In the genomic region with DNA sequence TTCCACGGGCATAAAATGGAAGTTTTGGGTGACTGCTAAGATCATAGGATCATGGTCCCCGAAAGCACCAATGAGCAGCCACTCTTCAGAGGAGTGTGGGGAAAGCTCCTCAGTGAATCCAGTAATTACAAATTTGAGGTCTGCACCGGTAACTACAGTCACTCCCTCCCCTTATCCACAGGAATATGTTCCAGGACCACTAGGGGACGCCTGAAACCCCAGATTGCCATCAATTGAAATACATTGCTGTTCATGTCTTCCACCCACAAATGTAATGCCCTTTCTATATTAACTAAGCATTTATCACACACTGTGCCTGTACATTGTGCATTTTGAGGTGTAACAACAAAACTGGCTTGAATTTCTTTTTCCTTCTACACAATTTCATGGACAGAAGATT, we compare ENCODE assay signal across 9 cellular contexts.
DNase-seq lines count a peak whose midpoint lies in the region; ATAC-seq and TF ChIP-seq lines count a peak whose summit lies in the region.
"Had no signal": no experiment of that assay in that cellular context is flagged by ENCODE, and none has a peak within 500 bp of the region (broad histone marks: within the 10 kb centered on the region; RNA-seq: fewer than 3 reads in every experiment).

No MANE protein-coding gene starts in this region.

- H3K36me3 ChIP-seq in mesenchymal stem cell (ENCODE audit: control insufficient read depth in 1 of 2, insufficient read depth in 2 of 2, low read depth in 1 of 2, low read length in 2 of 2) (no peaks in the 10 kb centered on the region), upper lobe of left lung (no peaks in the 10 kb centered on the region)
- no peaks in the 10 kb centered on the region for H3K36me3 ChIP-seq in CD8-positive, alpha-beta memory T cell (ENCODE audit: insufficient read depth, low read length)
- H3K36me3 ChIP-seq: sigmoid colon had no signal

- CTCF ChIA-PET in CD8-positive, alpha-beta memory T cell (lab: Charles Lee): no interaction called here

- no peak overlapping the region for H3K18ac ChIP-seq in mesenchymal stem cell (ENCODE audit: low read depth in 1 of 2, low read length in 2 of 2)

- H3K79me1 ChIP-seq in mesenchymal stem cell (replicated peaks; ENCODE audit: low read length, poor library complexity, severe bottlenecking): no peaks in the 10 kb centered on the region

- H4K8ac ChIP-seq in mesenchymal stem cell (ENCODE audit: low read length): no peak overlapping the region

- no peak overlapping the region for H3K4ac ChIP-seq in mesenchymal stem cell (ENCODE audit: low read depth in 1 of 2, low read length in 2 of 2)

- no peak overlapping the region for H2BK15ac ChIP-seq in mesenchymal stem cell (ENCODE audit: low read depth, poor library complexity, severe bottlenecking)

- DNase-seq in DMS53 (lab: John Stamatoyannopoulos, UW) (peak; percentile 40), DMS53 treated with DMSO at 0.1 percent for 48 hours (lab: John Stamatoyannopoulos, UW; ENCODE audit: unreplicated experiment) (no peak), MV-4-11 (lab: John Stamatoyannopoulos, UW) (peak; percentile 30), RPMI8226 (peak; percentile 11), mesenchymal stem cell (peak; percentile 48), upper lobe of left lung (no peak), HK-2 (ENCODE audit: unreplicated experiment) (no peak)
- DNase-seq in CD8-positive, alpha-beta memory T cell: no peak
- DNase-seq: sigmoid colon had no signal

- H3K4me3 ChIP-seq in mesenchymal stem cell (ENCODE audit: insufficient read depth in 1 of 2, low read depth in 1 of 2, low read length in 2 of 2): no peak overlapping the region
- no peak overlapping the region for H3K4me3 ChIP-seq in CD8-positive, alpha-beta memory T cell (ENCODE audit: low read length)
- H3K4me3 ChIP-seq in upper lobe of left lung: no peak overlapping the region
- H3K4me3 ChIP-seq: sigmoid colon had no signal

- TF ChIP-seq EP300 in upper lobe of left lung (IDR thresholded peaks at IDR 0.05): no peak

- no peak for TF ChIP-seq POLR2A in upper lobe of left lung (IDR thresholded peaks at IDR 0.05)

- H2BK5ac ChIP-seq in mesenchymal stem cell (ENCODE audit: low read depth, low read length, poor library complexity, severe bottlenecking): no peak overlapping the region

- no peak overlapping the region for H3K14ac ChIP-seq in mesenchymal stem cell (ENCODE audit: low read length in 2 of 2)

- H3K27me3 ChIP-seq in mesenchymal stem cell (ENCODE audit: control insufficient read depth in 1 of 2, insufficient read depth in 1 of 2, low read length in 2 of 2): no peaks in the 10 kb centered on the region
- no peaks in the 10 kb centered on the region for H3K27me3 ChIP-seq in CD8-positive, alpha-beta memory T cell (ENCODE audit: insufficient read depth, low read length, poor library complexity, severe bottlenecking)
- H3K27me3 ChIP-seq in upper lobe of left lung: no peaks in the 10 kb centered on the region
- H3K27me3 ChIP-seq: sigmoid colon had no signal

- H3K27ac Mint-ChIP-seq in CD8-positive, alpha-beta memory T cell: no peak overlapping the region

- no peak overlapping the region for H2BK120ac ChIP-seq in mesenchymal stem cell (ENCODE audit: low read depth, low read length)

- H3K36me3 Mint-ChIP-seq in CD8-positive, alpha-beta memory T cell: no peaks in the 10 kb centered on the region

- no peak overlapping the region for H2AFZ ChIP-seq in mesenchymal stem cell (ENCODE audit: low read depth, low read length)

- H3K9me3 Mint-ChIP-seq in CD8-positive, alpha-beta memory T cell: peaks cover 0 to 3% (median 3%) of the 10 kb centered on the region in 5 donors

- no peak overlapping the region for H3K23ac ChIP-seq in mesenchymal stem cell (ENCODE audit: low read length in 2 of 2)

- H2AK5ac ChIP-seq in mesenchymal stem cell (ENCODE audit: low read length, severe bottlenecking): no peak overlapping the region

- no peak overlapping the region for H3K4me3 Mint-ChIP-seq in CD8-positive, alpha-beta memory T cell

- H4K91ac ChIP-seq in mesenchymal stem cell (ENCODE audit: low read length): no peak overlapping the region

- no peak overlapping the region for H3K4me2 ChIP-seq in mesenchymal stem cell (ENCODE audit: low read length, poor library complexity, severe bottlenecking)

- H3K4me1 ChIP-seq in mesenchymal stem cell (ENCODE audit: control insufficient read depth, insufficient read depth, low read depth, low read length) (no peaks in the 10 kb centered on the region), upper lobe of left lung (no peaks in the 10 kb centered on the region)
- no peaks in the 10 kb centered on the region for H3K4me1 ChIP-seq in CD8-positive, alpha-beta memory T cell (ENCODE audit: insufficient read depth, low read length)
- H3K4me1 ChIP-seq: sigmoid colon had no signal

- H3K27ac ChIP-seq in mesenchymal stem cell (ENCODE audit: low read length, poor library complexity, severe bottlenecking): no peak overlapping the region
- H3K27ac ChIP-seq in CD8-positive, alpha-beta memory T cell (ENCODE audit: low read depth, low read length): no peak overlapping the region
- no peak overlapping the region for H3K27ac ChIP-seq in upper lobe of left lung
- H3K27ac ChIP-seq: sigmoid colon had no signal

- no peak for ATAC-seq in upper lobe of left lung (ENCODE audit: low FRiP score in 2 of 2)

- H3K27me3 Mint-ChIP-seq in CD8-positive, alpha-beta memory T cell: no peaks in the 10 kb centered on the region

- POLR2A ChIA-PET in CD8-positive, alpha-beta memory T cell (lab: Charles Lee): no interaction called here

- no peak overlapping the region for H2BK12ac ChIP-seq in mesenchymal stem cell (ENCODE audit: low read length in 2 of 2)

- H3K9me3 ChIP-seq in mesenchymal stem cell (ENCODE audit: control insufficient read depth, low read length): no peaks in the 10 kb centered on the region
- H3K9me3 ChIP-seq in CD8-positive, alpha-beta memory T cell (ENCODE audit: low read length): no peaks in the 10 kb centered on the region
- H3K9me3 ChIP-seq in upper lobe of left lung: no peaks in the 10 kb centered on the region

- 40% methylated on average over 4 of the region's 4 CpGs for whole genome bisulfite sequencing in mesenchymal stem cell
- WGBS in upper lobe of left lung, 2 donors: 49 to 52% methylated on average over 4 of the region's 4 CpGs

- H3K9ac ChIP-seq in mesenchymal stem cell (ENCODE audit: low read length): no peak overlapping the region

- no peak for TF ChIP-seq CTCF in upper lobe of left lung (IDR thresholded peaks at IDR 0.05)

- H3K4me1 Mint-ChIP-seq in CD8-positive, alpha-beta memory T cell: no peaks in the 10 kb centered on the region

Comparison
In these comparisons a context has a peak if more than half of its experiments do, and no peak if none do; other contexts are left out.
1. DNase-seq: peak in DMS53 (single experiment), MV-4-11 (single experiment), RPMI8226 (single experiment) and mesenchymal stem cell (single experiment); none in DMS53 treated with DMSO at 0.1 percent for 48 hours (single experiment), CD8-positive, alpha-beta memory T cell (0 of 5), upper lobe of left lung (0 of 2) and HK-2 (single experiment).